Comparison of ENCODE assay signal across 15 cellular contexts in genomic region chr6:11450061-11450460, GRCh38.
A peak's percentile ranks its signal among the peaks of the same experiment; 100 is the strongest.
DNase-seq lines count a peak whose midpoint lies in the region; TF ChIP-seq lines count a peak whose summit lies in the region.
"Had no signal": no experiment of that assay in that cellular context is flagged by ENCODE, and none has a peak within 500 bp of the region (broad histone marks: within the 10 kb centered on the region; RNA-seq: fewer than 3 reads in every experiment).

No MANE protein-coding gene starts in this region.

- H3K27me3 ChIP-seq in Karpas-422 (ENCODE audit: low read length) = no peaks in the 10 kb centered on the region

- no peak overlapping the region for H3K4me3 Mint-ChIP-seq in nephron progenitor cell
- H3K4me3 Mint-ChIP-seq in endothelial cell (ENCODE audit: unreplicated experiment) = no peak overlapping the region
- H3K4me3 Mint-ChIP-seq: CD4-positive, alpha-beta memory T cell; H9 had no signal

- CTCF ChIA-PET in OCI-LY7 (lab: Charles Lee; ENCODE audit: unreplicated experiment) = no interaction called here

- TF ChIP-seq CTCF in OCI-LY7 (conservative IDR thresholded peaks at IDR 0.05; ENCODE audit: low read length) (no peak), nephron progenitor cell (IDR thresholded peaks at IDR 0.05) (no peak), retinal pigment epithelial cell (conservative IDR thresholded peaks at IDR 0.05; ENCODE audit: low read depth, low read length) (no peak), endothelial cell (IDR thresholded peaks at IDR 0.05; ENCODE audit: unreplicated experiment) (no peak)

- H4K20me1 ChIP-seq in Karpas-422 (ENCODE audit: insufficient read depth, low read depth, low read length) (no peaks in the 10 kb centered on the region), OCI-LY7 (ENCODE audit: insufficient read depth, low read length) (no peaks in the 10 kb centered on the region)

- no peak overlapping the region for H3K27ac ChIP-seq in Karpas-422 (ENCODE audit: low read length)
- no peak overlapping the region for H3K27ac ChIP-seq in OCI-LY7 (ENCODE audit: low read depth, low read length, poor library complexity, severe bottlenecking)
- H3K27ac ChIP-seq: GM23248 had no signal

- H3K36me3 Mint-ChIP-seq in nephron progenitor cell (ENCODE audit: low read depth) (peaks cover 9% of the 10 kb centered on the region), endothelial cell (ENCODE audit: low read depth, unreplicated experiment) (no peaks in the 10 kb centered on the region)
- H3K36me3 Mint-ChIP-seq: CD4-positive, alpha-beta memory T cell had no signal

- H3K9me3 ChIP-seq in Karpas-422 (ENCODE audit: low read length) = no peaks in the 10 kb centered on the region
- H3K9me3 ChIP-seq in OCI-LY7 (ENCODE audit: low read length) = no peaks in the 10 kb centered on the region

- no TSS peak for BruUV-seq in OCI-LY7 (replicated peaks; lab: Mats Ljungman, UMichigan)

- H3K36me3 ChIP-seq in Karpas-422 (ENCODE audit: insufficient read depth, low read length) (no peaks in the 10 kb centered on the region), OCI-LY7 (ENCODE audit: insufficient read depth, low read length) (no peaks in the 10 kb centered on the region)

- H3K9me3 Mint-ChIP-seq in nephron progenitor cell (peaks cover 33% of the 10 kb centered on the region), endothelial cell (ENCODE audit: unreplicated experiment) (no peaks in the 10 kb centered on the region)

- H3K4me1 ChIP-seq in Karpas-422 (ENCODE audit: low read length) = peaks cover 42% of the 10 kb centered on the region
- peaks cover 3% of the 10 kb centered on the region for H3K4me1 ChIP-seq in OCI-LY7 (ENCODE audit: insufficient read depth, low read length, poor library complexity, severe bottlenecking)

- H2AFZ ChIP-seq in Karpas-422 (ENCODE audit: low read length) = no peak overlapping the region
- H2AFZ ChIP-seq in OCI-LY7 (ENCODE audit: low read length) = peak overlapping the region; percentile 52; the same call in 1 of the 2 replicates
- H2AFZ ChIP-seq: GM23248 had no signal

- H3K4me2 ChIP-seq in Karpas-422 (ENCODE audit: low read depth, low read length, poor library complexity, severe bottlenecking) (peak overlapping the region; percentile 45), OCI-LY7 (ENCODE audit: low read length) (no peak overlapping the region)

- no peaks in the 10 kb centered on the region for H3K4me1 Mint-ChIP-seq in nephron progenitor cell
- peaks cover 6% of the 10 kb centered on the region for H3K4me1 Mint-ChIP-seq in endothelial cell (ENCODE audit: unreplicated experiment)
- H3K4me1 Mint-ChIP-seq: CD4-positive, alpha-beta memory T cell had no signal

- no peak for DNase-seq in Karpas-422
- no peak for DNase-seq in OCI-LY7 (ENCODE audit: low spot score)
- DNase-seq in nephron progenitor cell = no peak
- peak; percentile 90 for DNase-seq in retinal pigment epithelial cell (ENCODE audit: low read depth)
- DNase-seq in endothelial cell (ENCODE audit: low spot score) = no peak
- no peak for DNase-seq in NCI-H1048 (lab: John Stamatoyannopoulos, UW)
- DNase-seq in posterior cingulate gyrus = no peak
- DNase-seq: C1 segment of cervical spinal cord; Calu3; CD4-positive, alpha-beta memory T cell; COR-L47; DMS153; DND-41; GM23248; H9 had no signal

- POLR2A ChIA-PET in OCI-LY7 (lab: Charles Lee) = interaction anchor here (0.6 to 1.8 kb wide), 2 partner anchors 11 to 35 kb away, joined by 5 to 7 read pairs; no protein-coding TSS in a partner anchor

- H3K79me2 ChIP-seq in Karpas-422 (ENCODE audit: low read length) = no peaks in the 10 kb centered on the region
- H3K79me2 ChIP-seq in OCI-LY7 (ENCODE audit: insufficient read depth, low read depth, low read length) = no peaks in the 10 kb centered on the region

- no peaks in the 10 kb centered on the region for H3K9me2 ChIP-seq in Karpas-422 (replicated peaks; ENCODE audit: insufficient read depth, low read length)
- H3K9me2 ChIP-seq in OCI-LY7 (ENCODE audit: insufficient read depth, low read length) = no peaks in the 10 kb centered on the region

- intact Hi-C loops in OCI-LY7 (cut with micrococcal nuclease; ENCODE audit: unreplicated experiment) (no loop called here), posterior cingulate gyrus (cut with DNase I) (no loop called here)

- H3K4me3 ChIP-seq in Karpas-422 (ENCODE audit: low read length) (no peak overlapping the region), OCI-LY7 (ENCODE audit: low read depth, low read length, poor library complexity, severe bottlenecking) (no peak overlapping the region), retinal pigment epithelial cell (ENCODE audit: low read length) (no peak overlapping the region)
- H3K4me3 ChIP-seq: GM23248 had no signal

- H3K9ac ChIP-seq in Karpas-422 (ENCODE audit: low read length) = no peak overlapping the region
- H3K9ac ChIP-seq: GM23248 had no signal

- H3K27me3 Mint-ChIP-seq in nephron progenitor cell (ENCODE audit: low read depth, poor library complexity) (peaks cover 7% of the 10 kb centered on the region), endothelial cell (ENCODE audit: unreplicated experiment) (peaks cover 4% of the 10 kb centered on the region)

- H3K27ac Mint-ChIP-seq in nephron progenitor cell (peak overlapping the region; percentile 58), endothelial cell (ENCODE audit: unreplicated experiment) (no peak overlapping the region)
- H3K27ac Mint-ChIP-seq: CD4-positive, alpha-beta memory T cell; H9 had no signal
